8 cellular contexts compared by ENCODE assay signal in genomic region chr11:44955019-44955738, GRCh38. TPM values are rescaled to one million over a fixed set of nuclear protein-coding genes. Genes with fewer than 3 reads are reported as not detected.
DNase-seq lines count a peak whose midpoint lies in the region; ATAC-seq and TF ChIP-seq lines count a peak whose summit lies in the region.

No MANE protein-coding gene starts in this region.

- no peak overlapping the region for H3K4me3 Mint-ChIP-seq in activated T-helper 17 cell treated with anti-CD3 and anti-CD28 coated beads, Interleukin-2, amount 50 U/mL, for 72 hours

- H3K4me1 ChIP-seq in upper lobe of right lung: peaks cover 25% of the 10 kb centered on the region

- no peaks in the 10 kb centered on the region for H3K9me3 ChIP-seq in upper lobe of right lung

- H3K27me3 Mint-ChIP-seq in activated T-helper 17 cell treated with anti-CD3 and anti-CD28 coated beads, Interleukin-2, amount 50 U/mL, for 72 hours: peaks cover 24% of the 10 kb centered on the region

- intact Hi-C loops in upper lobe of right lung (cut with DNase I): no loop called here

- H3K4me3 ChIP-seq in AG09309 (ENCODE audit: control insufficient read depth, low read depth, low read length): no peak overlapping the region
- H3K4me3 ChIP-seq in upper lobe of right lung: no peak overlapping the region

- H3K36me3 ChIP-seq in upper lobe of right lung: no peaks in the 10 kb centered on the region

- H3K36me3 Mint-ChIP-seq in activated T-helper 17 cell treated with anti-CD3 and anti-CD28 coated beads, Interleukin-2, amount 50 U/mL, for 72 hours (ENCODE audit: low read depth): no peaks in the 10 kb centered on the region

- DNase-seq in AG09309 (ENCODE audit: low read depth): peak; percentile 37
- DNase-seq in HS-5 (ENCODE audit: low read depth): peak; percentile 61
- peak; percentile 93 for DNase-seq in islet precursor cell
- peak; percentile 79 for DNase-seq in upper lobe of right lung
- no peak for DNase-seq in stimulated activated naive CD4-positive, alpha-beta T cell (lab: John Stamatoyannopoulos, UW)
- DNase-seq in germinal center (ENCODE audit: low spot score): no peak

- peak; percentile 18 for ATAC-seq in activated T-helper 17 cell treated with anti-CD3 and anti-CD28 coated beads, Interleukin-2, amount 50 U/mL, for 72 hours (replicated peaks)
- peak; percentile 62 for ATAC-seq in upper lobe of right lung
- ATAC-seq in GM18870 (IDR thresholded peaks at IDR 0.05; ENCODE audit: unreplicated experiment): no peak

- peak overlapping the region; percentile 32 for H3K27ac ChIP-seq in upper lobe of right lung

- peak overlapping the region; percentile 45 for H3K27ac Mint-ChIP-seq in activated T-helper 17 cell treated with anti-CD3 and anti-CD28 coated beads, Interleukin-2, amount 50 U/mL, for 72 hours

- no peaks in the 10 kb centered on the region for H3K27me3 ChIP-seq in upper lobe of right lung

- H3K9me3 Mint-ChIP-seq in activated T-helper 17 cell treated with anti-CD3 and anti-CD28 coated beads, Interleukin-2, amount 50 U/mL, for 72 hours: no peaks in the 10 kb centered on the region

- TF ChIP-seq CTCF in AG09309 (IDR thresholded peaks at IDR 0.05; ENCODE audit: control insufficient read depth, insufficient read depth, low read depth, low read length, missing control alignments) (no peak), upper lobe of right lung (IDR thresholded peaks at IDR 0.05) (no peak)

- H3K4me1 Mint-ChIP-seq in activated T-helper 17 cell treated with anti-CD3 and anti-CD28 coated beads, Interleukin-2, amount 50 U/mL, for 72 hours: peaks cover 4% of the 10 kb centered on the region

RNA-seq across cellular contexts. Expression of gene TP53I11, which starts 4.5 kb away (rescaled TPM):
- 1 to 10 TPM; 3.8 to 6.4 TPM for total RNA-seq in activated T-helper 17 cell treated with anti-CD3 and anti-CD28 coated beads, Interleukin-2, amount 50 U/mL, for 72 hours
- 110 TPM for total RNA-seq in upper lobe of right lung

Comparison
In these comparisons a context has a peak if more than half of its experiments do, and no peak if none do; other contexts are left out.
1. DNase-seq: peak in AG09309 (single experiment), HS-5 (single experiment), islet precursor cell (single experiment) and upper lobe of right lung (single experiment); none in stimulated activated naive CD4-positive, alpha-beta T cell (0 of 6) and germinal center (single experiment).
2. RNA of gene TP53I11, which starts 4.5 kb away (total RNA-seq): 110 TPM in upper lobe of right lung (single experiment); 3.8 to 6.4 TPM in activated T-helper 17 cell treated with anti-CD3 and anti-CD28 coated beads, Interleukin-2, amount 50 U/mL, for 72 hours; every median in the first group is over 10 times any median in the second.